In the genomic region with DNA sequence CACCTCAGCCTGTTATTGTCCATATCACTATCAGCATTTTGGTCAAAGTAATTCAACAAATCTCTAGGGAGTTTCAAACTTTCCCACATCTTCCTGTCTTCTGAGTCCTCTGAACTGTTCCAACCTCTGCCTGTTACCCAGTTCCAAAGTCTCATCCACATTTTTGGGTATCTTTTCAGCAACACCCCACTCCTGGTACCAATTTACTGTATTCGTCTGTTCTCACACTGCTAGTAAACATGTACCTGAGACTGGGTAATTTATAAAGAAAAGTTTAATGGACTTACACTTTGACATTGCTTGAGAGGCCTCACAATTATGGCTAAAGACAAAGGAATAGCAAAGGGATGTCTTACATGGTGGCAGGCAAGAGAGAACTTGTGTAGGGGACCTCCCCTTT, we compare ENCODE assay signal across 8 cellular contexts.
"Had no signal": no experiment of that assay in that cellular context is flagged by ENCODE, and none has a peak within 500 bp of the region (broad histone marks: within the 10 kb centered on the region; RNA-seq: fewer than 3 reads in every experiment).

No MANE protein-coding gene starts in this region.

- DNase-seq: GDM1, GF-D8 had no signal

- H3K4me3 ChIP-seq: GM12878 had no signal

- ATAC-seq: GM12878 had no signal

- FAIRE-seq: G401.6, GM12878, GM12891, GM12892, GM18507, GM19239 had no signal
